Comparison of ENCODE assay signal across 19 cellular contexts in the genomic region with DNA sequence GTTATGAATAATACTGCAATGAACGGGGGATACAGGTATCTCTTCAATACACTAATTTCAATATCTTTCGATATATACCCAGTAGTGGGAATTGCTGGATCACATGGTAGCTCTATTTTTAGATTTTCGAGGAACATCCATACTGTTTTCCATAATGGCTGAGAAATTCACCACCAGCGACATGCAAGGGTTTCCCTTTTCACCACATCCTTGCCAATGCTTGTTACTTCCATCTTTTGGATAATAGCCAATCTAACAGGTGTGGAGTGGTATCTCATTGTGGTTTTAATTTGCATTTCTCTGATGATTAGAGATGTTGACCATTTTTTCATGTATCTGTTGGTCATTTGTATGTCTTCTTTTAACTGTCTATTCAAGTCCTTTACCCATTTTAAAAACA. TPM values are rescaled to one million over a fixed set of nuclear protein-coding genes. Genes with fewer than 3 reads are reported as not detected.
A peak's percentile ranks its signal among the peaks of the same experiment; 100 is the strongest.
DNase-seq lines count a peak whose midpoint lies in the region; ATAC-seq and TF ChIP-seq lines count a peak whose summit lies in the region.
"Had no signal": no experiment of that assay in that cellular context is flagged by ENCODE, and none has a peak within 500 bp of the region (broad histone marks: within the 10 kb centered on the region; RNA-seq: fewer than 3 reads in every experiment).

No MANE protein-coding gene starts in this region.

- H3K27ac Mint-ChIP-seq in stimulated activated naive CD8-positive, alpha-beta T cell treated with anti-CD3 and anti-CD28 coated beads, Interleukin-15, Interleukin-2, amounts not matched to agents 100 ng/mL and 50 ng/mL, for 24 hours: no peak overlapping the region
- H3K27ac Mint-ChIP-seq in activated naive CD8-positive, alpha-beta T cell treated with anti-CD3 and anti-CD28 coated beads, Interleukin-2, amount 50 U/mL, for 24 hours: peak overlapping the region; percentile 53
- no peak overlapping the region for H3K27ac Mint-ChIP-seq in MCF 10A (ENCODE audit: low read depth, unreplicated experiment)
- H3K27ac Mint-ChIP-seq: endodermal cell, type B pancreatic cell, WTC11 had no signal

- DNase-seq in stimulated activated naive CD8-positive, alpha-beta T cell treated with anti-CD3 and anti-CD28 coated beads, Interleukin-15, Interleukin-2, amounts not matched to agents 100 U/mL and 50 U/mL, for 24 hours: no peak
- peak; percentile 62 to 63 for DNase-seq in NCI-H526 (lab: John Stamatoyannopoulos, UW)
- DNase-seq in activated naive CD8-positive, alpha-beta T cell treated with anti-CD3 and anti-CD28 coated beads, Interleukin-2, amount 50 U/mL, for 24 hours: no peak
- DNase-seq in thoracic aorta (ENCODE audit: low spot score): no peak
- no peak for DNase-seq in NCI-H226
- no peak for DNase-seq in MCF 10A (ENCODE audit: unreplicated experiment)
- DNase-seq in posterior vena cava (ENCODE audit: low spot score): no peak
- DNase-seq: AML-193, amygdala, DMS53, endodermal cell, heart right ventricle, NCI-H1092, psoas muscle had no signal

- no peaks in the 10 kb centered on the region for H3K36me3 ChIP-seq in thoracic aorta
- H3K36me3 ChIP-seq: HAP-1 had no signal

- TF ChIP-seq CTCF in thoracic aorta (IDR thresholded peaks at IDR 0.05): no peak
- TF ChIP-seq CTCF in MCF 10A (IDR thresholded peaks at IDR 0.05; ENCODE audit: unreplicated experiment): no peak

- H3K36me3 Mint-ChIP-seq in stimulated activated naive CD8-positive, alpha-beta T cell treated with anti-CD3 and anti-CD28 coated beads, Interleukin-15, Interleukin-2, amounts not matched to agents 100 ng/mL and 50 ng/mL, for 24 hours (ENCODE audit: low read depth): peaks cover 93% of the 10 kb centered on the region
- peaks cover 88% of the 10 kb centered on the region for H3K36me3 Mint-ChIP-seq in activated naive CD8-positive, alpha-beta T cell treated with anti-CD3 and anti-CD28 coated beads, Interleukin-2, amount 50 U/mL, for 24 hours (ENCODE audit: low read depth)
- no peaks in the 10 kb centered on the region for H3K36me3 Mint-ChIP-seq in MCF 10A (ENCODE audit: insufficient read depth, unreplicated experiment)
- H3K36me3 Mint-ChIP-seq: type B pancreatic cell, WTC11 had no signal

- no TSS peak for BruUV-seq in MCF 10A (replicated peaks; lab: Mats Ljungman, UMichigan)

- CTCF ChIA-PET in MCF 10A (lab: Yijun Ruan, JAX): no interaction called here

- no peaks in the 10 kb centered on the region for H3K27me3 Mint-ChIP-seq in stimulated activated naive CD8-positive, alpha-beta T cell treated with anti-CD3 and anti-CD28 coated beads, Interleukin-15, Interleukin-2, amounts not matched to agents 100 ng/mL and 50 ng/mL, for 24 hours
- no peaks in the 10 kb centered on the region for H3K27me3 Mint-ChIP-seq in activated naive CD8-positive, alpha-beta T cell treated with anti-CD3 and anti-CD28 coated beads, Interleukin-2, amount 50 U/mL, for 24 hours
- peaks cover 15% of the 10 kb centered on the region for H3K27me3 Mint-ChIP-seq in MCF 10A (ENCODE audit: insufficient read depth, unreplicated experiment)

- intact Hi-C loops in MCF 10A (cut with micrococcal nuclease) (no loop called here), posterior vena cava (cut with DNase I) (no loop called here)

- H3K9me3 Mint-ChIP-seq in stimulated activated naive CD8-positive, alpha-beta T cell treated with anti-CD3 and anti-CD28 coated beads, Interleukin-15, Interleukin-2, amounts not matched to agents 100 ng/mL and 50 ng/mL, for 24 hours: no peaks in the 10 kb centered on the region
- H3K9me3 Mint-ChIP-seq in activated naive CD8-positive, alpha-beta T cell treated with anti-CD3 and anti-CD28 coated beads, Interleukin-2, amount 50 U/mL, for 24 hours: no peaks in the 10 kb centered on the region
- no peaks in the 10 kb centered on the region for H3K9me3 Mint-ChIP-seq in MCF 10A (ENCODE audit: unreplicated experiment)
- H3K9me3 Mint-ChIP-seq: endodermal cell, type B pancreatic cell, WTC11 had no signal

- H3K4me1 ChIP-seq in thoracic aorta (ENCODE audit: control insufficient read depth in 1 of 2, low read depth in 2 of 2): no peaks in the 10 kb centered on the region
- H3K4me1 ChIP-seq: HAP-1, psoas muscle had no signal

- no peaks in the 10 kb centered on the region for H3K9me3 ChIP-seq in thoracic aorta
- H3K9me3 ChIP-seq: HAP-1, heart right ventricle, psoas muscle had no signal

- POLR2A ChIA-PET in MCF 10A (lab: Yijun Ruan, JAX): interaction anchor here (0.7 kb wide), 1 partner anchor 45 kb away, joined by 3 read pairs; no protein-coding TSS in a partner anchor

- H3K4me1 Mint-ChIP-seq in stimulated activated naive CD8-positive, alpha-beta T cell treated with anti-CD3 and anti-CD28 coated beads, Interleukin-15, Interleukin-2, amounts not matched to agents 100 ng/mL and 50 ng/mL, for 24 hours (ENCODE audit: low read depth): peaks cover 89% of the 10 kb centered on the region
- H3K4me1 Mint-ChIP-seq in activated naive CD8-positive, alpha-beta T cell treated with anti-CD3 and anti-CD28 coated beads, Interleukin-2, amount 50 U/mL, for 24 hours: peaks cover 84% of the 10 kb centered on the region
- H3K4me1 Mint-ChIP-seq in MCF 10A (ENCODE audit: insufficient read depth, unreplicated experiment): no peaks in the 10 kb centered on the region
- H3K4me1 Mint-ChIP-seq: endodermal cell had no signal

- H3K27me3 ChIP-seq in thoracic aorta (replicated peaks; ENCODE audit: insufficient read depth): no peaks in the 10 kb centered on the region

- no peak for ATAC-seq in stimulated activated naive CD8-positive, alpha-beta T cell treated with anti-CD3 and anti-CD28 coated beads, Interleukin-15, Interleukin-2, amounts not matched to agents 100 U/mL and 50 U/mL, for 24 hours
- ATAC-seq in activated naive CD8-positive, alpha-beta T cell treated with anti-CD3 and anti-CD28 coated beads, Interleukin-2, amount 50 U/mL, for 24 hours: no peak
- ATAC-seq in thoracic aorta (ENCODE audit: insufficient number of reproducible peaks, low FRiP score, low read depth): no peak
- ATAC-seq: heart right ventricle, psoas muscle, WTC11 had no signal

- peak overlapping the region; percentile 53 for H3K4me3 ChIP-seq in thoracic aorta
- H3K4me3 ChIP-seq: HAP-1, lung, psoas muscle had no signal

- H3K27ac ChIP-seq in thoracic aorta: no peak overlapping the region
- H3K27ac ChIP-seq: psoas muscle had no signal

- H3K4me3 Mint-ChIP-seq in stimulated activated naive CD8-positive, alpha-beta T cell treated with anti-CD3 and anti-CD28 coated beads, Interleukin-15, Interleukin-2, amounts not matched to agents 100 ng/mL and 50 ng/mL, for 24 hours: peak overlapping the region; percentile 9
- no peak overlapping the region for H3K4me3 Mint-ChIP-seq in activated naive CD8-positive, alpha-beta T cell treated with anti-CD3 and anti-CD28 coated beads, Interleukin-2, amount 50 U/mL, for 24 hours
- H3K4me3 Mint-ChIP-seq in MCF 10A (ENCODE audit: unreplicated experiment): no peak overlapping the region
- H3K4me3 Mint-ChIP-seq: endodermal cell, type B pancreatic cell, WTC11 had no signal

RNA-seq across cellular contexts. Expression of gene IL10RA, which starts 5.9 kb away (rescaled TPM):
- total RNA-seq in thoracic aorta (10 to 100 TPM; 36.4 to 72.6 TPM), MCF 10A (2022) (not detected in 2 replicates), posterior vena cava (10 to 100 TPM; 12.1 to 28.3 TPM)

Comparison
In these comparisons a context has a peak if more than half of its experiments do, and no peak if none do; other contexts are left out.
1. DNase-seq: peak in NCI-H526 (2 of 2); none in stimulated activated naive CD8-positive, alpha-beta T cell treated with anti-CD3 and anti-CD28 coated beads, Interleukin-15, Interleukin-2, amounts not matched to agents 100 U/mL and 50 U/mL, for 24 hours (single experiment), activated naive CD8-positive, alpha-beta T cell treated with anti-CD3 and anti-CD28 coated beads, Interleukin-2, amount 50 U/mL, for 24 hours (single experiment), thoracic aorta (single experiment), NCI-H226 (single experiment), MCF 10A (single experiment) and posterior vena cava (single experiment).
2. RNA of gene IL10RA, which starts 5.9 kb away (total RNA-seq): 36.4 to 72.6 TPM in thoracic aorta and 12.1 to 28.3 TPM in posterior vena cava; not detected in MCF 10A; every median in the first group is over 10 times any median in the second.